Comparison of ENCODE assay signal across 25 cellular contexts in genomic region chr2:28530785-28531184, GRCh38. TPM values are rescaled to one million over a fixed set of nuclear protein-coding genes. Genes with fewer than 3 reads are reported as not detected.
DNase-seq lines count a peak whose midpoint lies in the region; ATAC-seq, FAIRE-seq and TF ChIP-seq lines count a peak whose summit lies in the region.
"Had no signal": no experiment of that assay in that cellular context is flagged by ENCODE, and none has a peak within 500 bp of the region (broad histone marks: within the 10 kb centered on the region; RNA-seq: fewer than 3 reads in every experiment).

No MANE protein-coding gene starts in this region.

- H3K27ac Mint-ChIP-seq in nephron progenitor cell = peak overlapping the region; percentile 31
- H3K27ac Mint-ChIP-seq: CD14-positive monocyte; CD4-positive, CD25-positive, alpha-beta regulatory T cell; CD8-positive, alpha-beta memory T cell had no signal

- peaks cover 17% of the 10 kb centered on the region for H3K27me3 Mint-ChIP-seq in nephron progenitor cell (ENCODE audit: low read depth, poor library complexity)

- H3K9me3 Mint-ChIP-seq in nephron progenitor cell = no peaks in the 10 kb centered on the region
- H3K9me3 Mint-ChIP-seq: CD4-positive, alpha-beta memory T cell; CD4-positive, CD25-positive, alpha-beta regulatory T cell; CD8-positive, alpha-beta memory T cell had no signal

- H3K9me3 ChIP-seq in A549 = no peaks in the 10 kb centered on the region
- H3K9me3 ChIP-seq: BE2C, BLaER1 had no signal

- H3K4me2 ChIP-seq in A549 = no peak overlapping the region
- H3K4me2 ChIP-seq: BLaER1 had no signal

- H3K4me3 Mint-ChIP-seq in nephron progenitor cell = no peak overlapping the region
- H3K4me3 Mint-ChIP-seq: CD14-positive monocyte; CD4-positive, alpha-beta memory T cell; CD4-positive, CD25-positive, alpha-beta regulatory T cell had no signal

- no peak for TF ChIP-seq RAD21 in A549 (conservative IDR thresholded peaks at IDR 0.05 in 1 of 2, IDR thresholded peaks at IDR 0.05 in 1 of 2)

- TF ChIP-seq POLR2A in A549 (IDR thresholded peaks at IDR 0.05; ENCODE audit: low read length) = no peak

- ATAC-seq in A549 (no peak), GM21515 (IDR thresholded peaks at IDR 0.05; ENCODE audit: unreplicated experiment) (no peak)
- ATAC-seq: GM12878 had no signal

- H3K36me3 Mint-ChIP-seq in nephron progenitor cell (ENCODE audit: low read depth) = no peaks in the 10 kb centered on the region
- H3K36me3 Mint-ChIP-seq: CD14-positive monocyte; CD4-positive, alpha-beta memory T cell; CD4-positive, CD25-positive, alpha-beta regulatory T cell; CD8-positive, alpha-beta memory T cell had no signal

- peaks cover 11% of the 10 kb centered on the region for H3K4me1 Mint-ChIP-seq in nephron progenitor cell
- H3K4me1 Mint-ChIP-seq: CD8-positive, alpha-beta memory T cell had no signal

- POLR2A ChIA-PET in A549 (lab: Yijun Ruan, JAX) = no interaction called here

- DNase-seq in A549 (ENCODE audit: low read depth in 1 of 2, low spot score in 1 of 2) (no peak), OCI-M1 (lab: John Stamatoyannopoulos, UW) (peak; percentile 30), nephron progenitor cell (no peak), NCI-H2227 treated with DMSO at 0.1 percent for 48 hours (lab: John Stamatoyannopoulos, UW) (no peak)
- DNase-seq: ACHN; BE2C; C1 segment of cervical spinal cord; CD4-positive, alpha-beta memory T cell; CD4-positive, CD25-positive, alpha-beta regulatory T cell; CD8-positive, alpha-beta memory T cell; COR-L47; DMS 273 treated with DMSO at 0.1 percent for 48 hours; DMS153; DMS53; DMS79; DND-41; EL; GDM1 had no signal

- H3K4me1 ChIP-seq in A549 = no peaks in the 10 kb centered on the region
- H3K4me1 ChIP-seq: BE2C, BLaER1 had no signal

- no peak for TF ChIP-seq EP300 in A549 (IDR thresholded peaks at IDR 0.05)

- no peak for TF ChIP-seq CTCF in A549 (IDR thresholded peaks at IDR 0.05)
- TF ChIP-seq CTCF in nephron progenitor cell (IDR thresholded peaks at IDR 0.05) = no peak

- H3K4me3 ChIP-seq in A549 = no peak overlapping the region
- H3K4me3 ChIP-seq: BLaER1, GM12878 had no signal

- no peak for FAIRE-seq in A549 (lab: Jason Lieb, UNC)
- FAIRE-seq: GM12878, GM12892, GM18507 had no signal

- WGBS in A549 (ENCODE audit: missing lambda C conversion rate) = 33% methylated on average over 3 of the region's 3 CpGs

- H3K27ac ChIP-seq in A549 = no peak overlapping the region
- H3K27ac ChIP-seq: 22Rv1, BLaER1 had no signal

- CTCF ChIA-PET in A549 (lab: Yijun Ruan, JAX) = interaction anchor here (0.7 to 1.4 kb wide), 2 partner anchors 9 to 10 kb away, joined by 3 read pairs; no protein-coding TSS in a partner anchor

TF ChIP-seq in A549, 52 proteins besides CTCF, POLR2A, EP300 and RAD21:
- TF ChIP-seq USF2 (IDR thresholded peaks at IDR 0.05) = 0 out of 2 replicates have a peak, but pooled peaks have one; percentile 22
- TF ChIP-seq CEBPB (IDR thresholded peaks at IDR 0.05) = no peak
- no peak for TF ChIP-seq NPAS2 (CRISPR knock-in tag; IDR thresholded peaks at IDR 0.05; ENCODE audit: borderline replicate concordance)

RNA-seq across cellular contexts. Expression of gene PLB1, which starts 34.9 kb away (rescaled TPM):
- polyA plus RNA-seq in A549 (2011; rRNA removed) (0.26 and 0.34 TPM in 2 replicates), A549 (2017; fragmentation: RNase III; extraction: RNeasy Plus Mini Kit Qiagen cat#74134 plus additional on column Dnase treatment) (0.81 to 1.4 TPM (median 1.2 TPM) in 3 replicates)
- polyA plus RNA-seq in A549 (2012; cell fraction: cytosol; rRNA removed) = 0.13 and 0.19 TPM in 2 replicates
- 0.37 and 0.75 TPM in 2 replicates for polyA plus RNA-seq in A549 (2012; cell fraction: nucleus; rRNA removed)
- polyA minus RNA-seq in A549 (2011; rRNA and poly(A)+ RNA removed) = 0.68 and 1.3 TPM in 2 replicates
